1 cellular context compared by ENCODE assay signal in the genomic region with DNA sequence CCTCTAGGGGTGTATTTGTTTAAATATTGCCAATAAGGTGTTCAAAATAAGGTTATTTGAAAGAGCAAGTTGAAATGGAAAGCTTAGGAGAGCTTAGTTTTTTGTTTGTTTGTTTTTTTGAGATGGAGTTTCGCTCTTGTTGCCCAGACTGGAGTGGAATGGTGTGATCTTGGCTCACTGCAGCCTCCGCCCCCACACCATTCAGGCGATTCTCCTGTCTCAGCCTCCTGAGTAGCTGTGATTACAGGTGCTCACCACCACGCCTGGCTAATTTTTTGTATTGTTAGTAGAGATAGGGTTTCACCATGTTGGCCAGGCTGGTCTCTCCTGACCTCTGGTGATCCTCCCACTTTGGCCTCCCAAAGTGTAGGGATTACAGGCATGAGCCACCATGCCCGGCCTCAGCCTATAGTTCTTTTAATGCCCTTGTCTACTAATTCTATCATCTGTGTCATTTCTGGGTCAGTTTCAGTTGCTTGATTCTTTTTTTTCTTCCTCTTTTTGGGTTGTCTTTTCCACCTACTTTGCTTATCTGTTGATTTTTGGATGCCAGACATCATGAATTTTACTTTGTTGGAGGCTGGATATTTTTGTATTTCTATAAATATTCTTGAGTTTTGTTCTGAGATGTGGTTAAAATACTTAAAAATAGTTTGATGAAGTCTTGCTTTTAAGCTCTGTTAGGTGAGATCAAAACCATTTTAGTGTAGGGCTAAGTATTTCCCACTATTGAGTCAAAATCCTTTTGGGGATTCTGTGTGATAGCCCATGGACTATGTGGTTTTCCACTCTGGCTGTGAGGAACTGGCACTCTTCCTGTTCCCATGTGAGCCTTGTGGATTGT.
TF ChIP-seq lines count a peak whose summit lies in the region.

No MANE protein-coding gene starts in this region.

TF ChIP-seq in GM23338, 12 proteins besides CTCF, POLR2A, EP300 and RAD21 (continued from another document):
- no peak for TF ChIP-seq EZH2phosphoT487 (IDR thresholded peaks at IDR 0.05; ENCODE audit: unreplicated experiment)
